Comparison of ENCODE assay signal across 1 cellular context in genomic region chr4:108620101-108620932, GRCh38.
TF ChIP-seq lines count a peak whose summit lies in the region.

RPL34 (plus strand) TSS chr4:108620576; CDS start chr4:108621960, 1,384 bp downstream.

TF ChIP-seq in K562, 482 proteins besides CTCF, POLR2A, EP300 and RAD21 (continued from another document and continues in another):
- 0 out of 4 replicates have a peak, but pooled peaks of 1 of the 2 experiments have one; percentile 67 for TF ChIP-seq BCLAF1 (IDR thresholded peaks at IDR 0.05; ENCODE audit: borderline replicate concordance in 1 of 2, control insufficient read depth in 1 of 2, low read depth in 2 of 2, low read length in 1 of 2)
- TF ChIP-seq COPS2 (conservative IDR thresholded peaks at IDR 0.05): no peak
- 0 out of 2 replicates have a peak, but pooled peaks have one; percentile 46 for TF ChIP-seq E2F1 (CRISPR knock-in tag; IDR thresholded peaks at IDR 0.05)
- no peak for TF ChIP-seq CBFA2T3 (IDR thresholded peaks at IDR 0.05)
- TF ChIP-seq GATA2 (CRISPR knock-in tag; IDR thresholded peaks at IDR 0.05): no peak
- TF ChIP-seq SREBF2 (CRISPR knock-in tag; IDR thresholded peaks at IDR 0.05): no peak
- TF ChIP-seq POLR3G (IDR thresholded peaks at IDR 0.05; ENCODE audit: extremely low read depth, insufficient read length, insufficient replicate concordance): no peak
- no peak for TF ChIP-seq ZBTB1 (CRISPR knock-in tag; IDR thresholded peaks at IDR 0.05; ENCODE audit: borderline replicate concordance, low read depth)
- no peak for TF ChIP-seq NONO (IDR thresholded peaks at IDR 0.05; ENCODE audit: low read depth in 2 of 2, low read length in 1 of 2)
- no peak for TF ChIP-seq SRSF9 (IDR thresholded peaks at IDR 0.05; ENCODE audit: borderline replicate concordance, low read depth, low read length)
- TF ChIP-seq ZNF778 (CRISPR knock-in tag; IDR thresholded peaks at IDR 0.05): no peak
- no peak for TF ChIP-seq ATF2 (CRISPR knock-in tag; IDR thresholded peaks at IDR 0.05)
- peak; percentile 11 to 52 for TF ChIP-seq E2F6 (IDR thresholded peaks at IDR 0.05; ENCODE audit: borderline replicate concordance in 1 of 2, extremely low read depth in 1 of 2, insufficient read depth in 1 of 2, insufficient read length in 1 of 2, low read depth in 1 of 2, low read length in 1 of 2, poor library complexity in 1 of 2, severe bottlenecking in 1 of 2)
- no peak for TF ChIP-seq ZNF408 (CRISPR knock-in tag; IDR thresholded peaks at IDR 0.05; ENCODE audit: low read depth)
- no peak for TF ChIP-seq CBX1 (IDR thresholded peaks at IDR 0.05; ENCODE audit: low read depth)
- peak; percentile 79 for TF ChIP-seq MGA (IDR thresholded peaks at IDR 0.05)
- no peak for TF ChIP-seq NFXL1 (CRISPR knock-in tag; IDR thresholded peaks at IDR 0.05)
- peak; percentile 48; the same call in 1 of the 2 replicates for TF ChIP-seq VEZF1 (CRISPR knock-in tag; IDR thresholded peaks at IDR 0.05)
- peak; percentile 95 for TF ChIP-seq EGR1 (conservative IDR thresholded peaks at IDR 0.05)
- TF ChIP-seq SIRT6 (IDR thresholded peaks at IDR 0.05; ENCODE audit: low read depth, low read length): no peak
- TF ChIP-seq ZBTB43 (CRISPR knock-in tag; IDR thresholded peaks at IDR 0.05): no peak
- no peak for TF ChIP-seq XRCC3 (IDR thresholded peaks at IDR 0.05)
- TF ChIP-seq HDAC8 (tag; IDR thresholded peaks at IDR 0.05): no peak
- TF ChIP-seq TRIM28 (IDR thresholded peaks at IDR 0.05): 0 out of 2 replicates have a peak, but pooled peaks have one; percentile 19
- no peak for TF ChIP-seq E2F3 (CRISPR knock-in tag; IDR thresholded peaks at IDR 0.05)
- peak; percentile 61 for TF ChIP-seq SIN3B (IDR thresholded peaks at IDR 0.05; ENCODE audit: low read depth)
- peak; percentile 78; the same call in 1 of the 2 replicates for TF ChIP-seq DIDO1 (tag; IDR thresholded peaks at IDR 0.05; ENCODE audit: low read depth)
- no peak for TF ChIP-seq ZNF785 (CRISPR knock-in tag; IDR thresholded peaks at IDR 0.05)
- TF ChIP-seq ZNF780A (CRISPR knock-in tag; IDR thresholded peaks at IDR 0.05): no peak
- TF ChIP-seq MTA3 (IDR thresholded peaks at IDR 0.05; ENCODE audit: borderline replicate concordance): peak; percentile 85
- TF ChIP-seq ZNF639 (CRISPR knock-in tag; conservative IDR thresholded peaks at IDR 0.05 in 1 of 2, IDR thresholded peaks at IDR 0.05 in 1 of 2): no peak
- no peak for TF ChIP-seq EZH2 (IDR thresholded peaks at IDR 0.05; ENCODE audit: borderline replicate concordance, low read depth, low read length)
- peak; percentile 31 to 37; a peak in 1 of 4 replicates for TF ChIP-seq SIN3A (IDR thresholded peaks at IDR 0.05; ENCODE audit: borderline replicate concordance in 2 of 2, control insufficient read depth in 1 of 2, low read depth in 2 of 2, low read length in 2 of 2)
- peak; percentile 80; the same call in 1 of the 2 replicates for TF ChIP-seq ZNF511 (CRISPR knock-in tag; IDR thresholded peaks at IDR 0.05)
- TF ChIP-seq BRD4 (IDR thresholded peaks at IDR 0.05): peak; percentile 97; the same call in 1 of the 2 replicates
- peak; percentile 77 for TF ChIP-seq SP1 (CRISPR knock-in tag; IDR thresholded peaks at IDR 0.05)
- peak in 1 of 2 experiments; percentile 79 for TF ChIP-seq NCOA2 (IDR thresholded peaks at IDR 0.05; ENCODE audit: partially characterized antibody in 2 of 2)
